Comparison of ENCODE assay signal across 1 cellular context in the genomic region with DNA sequence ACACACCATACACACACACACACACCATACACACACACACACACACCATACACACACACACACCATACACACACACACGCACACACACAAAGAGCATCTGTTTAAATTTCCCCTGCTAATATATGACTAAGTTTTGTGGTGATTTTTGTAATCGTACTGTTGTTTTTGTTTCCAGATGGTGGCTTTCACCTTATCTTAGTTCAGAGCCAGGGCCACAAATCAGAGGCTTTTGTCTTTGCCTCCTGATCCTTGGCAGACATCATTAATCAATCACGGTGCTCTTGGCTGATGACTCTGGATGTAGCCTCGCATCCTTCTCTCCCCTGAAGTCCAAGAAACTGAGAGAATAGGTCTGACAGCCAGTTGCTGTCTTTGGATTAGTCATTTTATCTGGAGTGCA.
TF ChIP-seq lines count a peak whose summit lies in the region.

No MANE protein-coding gene starts in this region.

TF ChIP-seq in HepG2, 621 proteins besides CTCF, POLR2A, EP300 and RAD21:
- TF ChIP-seq, protein P1, sequence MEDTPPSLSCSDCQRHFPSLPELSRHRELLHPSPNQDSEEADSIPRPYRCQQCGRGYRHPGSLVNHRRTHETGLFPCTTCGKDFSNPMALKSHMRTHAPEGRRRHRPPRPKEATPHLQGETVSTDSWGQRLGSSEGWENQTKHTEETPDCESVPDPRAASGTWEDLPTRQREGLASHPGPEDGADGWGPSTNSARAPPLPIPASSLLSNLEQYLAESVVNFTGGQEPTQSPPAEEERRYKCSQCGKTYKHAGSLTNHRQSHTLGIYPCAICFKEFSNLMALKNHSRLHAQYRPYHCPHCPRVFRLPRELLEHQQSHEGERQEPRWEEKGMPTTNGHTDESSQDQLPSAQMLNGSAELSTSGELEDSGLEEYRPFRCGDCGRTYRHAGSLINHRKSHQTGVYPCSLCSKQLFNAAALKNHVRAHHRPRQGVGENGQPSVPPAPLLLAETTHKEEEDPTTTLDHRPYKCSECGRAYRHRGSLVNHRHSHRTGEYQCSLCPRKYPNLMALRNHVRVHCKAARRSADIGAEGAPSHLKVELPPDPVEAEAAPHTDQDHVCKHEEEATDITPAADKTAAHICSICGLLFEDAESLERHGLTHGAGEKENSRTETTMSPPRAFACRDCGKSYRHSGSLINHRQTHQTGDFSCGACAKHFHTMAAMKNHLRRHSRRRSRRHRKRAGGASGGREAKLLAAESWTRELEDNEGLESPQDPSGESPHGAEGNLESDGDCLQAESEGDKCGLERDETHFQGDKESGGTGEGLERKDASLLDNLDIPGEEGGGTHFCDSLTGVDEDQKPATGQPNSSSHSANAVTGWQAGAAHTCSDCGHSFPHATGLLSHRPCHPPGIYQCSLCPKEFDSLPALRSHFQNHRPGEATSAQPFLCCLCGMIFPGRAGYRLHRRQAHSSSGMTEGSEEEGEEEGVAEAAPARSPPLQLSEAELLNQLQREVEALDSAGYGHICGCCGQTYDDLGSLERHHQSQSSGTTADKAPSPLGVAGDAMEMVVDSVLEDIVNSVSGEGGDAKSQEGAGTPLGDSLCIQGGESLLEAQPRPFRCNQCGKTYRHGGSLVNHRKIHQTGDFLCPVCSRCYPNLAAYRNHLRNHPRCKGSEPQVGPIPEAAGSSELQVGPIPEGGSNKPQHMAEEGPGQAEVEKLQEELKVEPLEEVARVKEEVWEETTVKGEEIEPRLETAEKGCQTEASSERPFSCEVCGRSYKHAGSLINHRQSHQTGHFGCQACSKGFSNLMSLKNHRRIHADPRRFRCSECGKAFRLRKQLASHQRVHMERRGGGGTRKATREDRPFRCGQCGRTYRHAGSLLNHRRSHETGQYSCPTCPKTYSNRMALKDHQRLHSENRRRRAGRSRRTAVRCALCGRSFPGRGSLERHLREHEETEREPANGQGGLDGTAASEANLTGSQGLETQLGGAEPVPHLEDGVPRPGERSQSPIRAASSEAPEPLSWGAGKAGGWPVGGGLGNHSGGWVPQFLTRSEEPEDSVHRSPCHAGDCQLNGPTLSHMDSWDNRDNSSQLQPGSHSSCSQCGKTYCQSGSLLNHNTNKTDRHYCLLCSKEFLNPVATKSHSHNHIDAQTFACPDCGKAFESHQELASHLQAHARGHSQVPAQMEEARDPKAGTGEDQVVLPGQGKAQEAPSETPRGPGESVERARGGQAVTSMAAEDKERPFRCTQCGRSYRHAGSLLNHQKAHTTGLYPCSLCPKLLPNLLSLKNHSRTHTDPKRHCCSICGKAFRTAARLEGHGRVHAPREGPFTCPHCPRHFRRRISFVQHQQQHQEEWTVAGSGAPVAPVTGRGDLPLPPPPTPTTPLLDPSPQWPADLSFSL (CRISPR knock-in tag; IDR thresholded peaks at IDR 0.05): 0 out of 2 replicates have a peak, but pooled peaks have one; percentile 3
- TF ChIP-seq HOXA3 (CRISPR knock-in tag; IDR thresholded peaks at IDR 0.05) (no peak), ZNF703 (CRISPR knock-in tag; IDR thresholded peaks at IDR 0.05; ENCODE audit: borderline replicate concordance) (no peak)
